In genomic region chr17:3660311-3660891, GRCh38 we compare ENCODE assay signal across 1 cellular context.
A peak's percentile ranks its signal among the peaks of the same experiment; 100 is the strongest.
TF ChIP-seq lines count a peak whose summit lies in the region.

No MANE protein-coding gene starts in this region.

TF ChIP-seq in HepG2, 621 proteins besides CTCF, POLR2A, EP300 and RAD21:
- TF ChIP-seq ZNF784 (CRISPR knock-in tag; IDR thresholded peaks at IDR 0.05; ENCODE audit: borderline replicate concordance) (no peak), AGO2 (optimal IDR thresholded peaks at IDR 0.05; ENCODE audit: low read depth, low read length) (peak; percentile 53)
